8 cellular contexts compared by ENCODE assay signal in genomic region chr7:114048386-114049235, GRCh38.
DNase-seq lines count a peak whose midpoint lies in the region; ATAC-seq, FAIRE-seq and TF ChIP-seq lines count a peak whose summit lies in the region.

No MANE protein-coding gene starts in this region.

- TF ChIP-seq CTCF in OCI-LY7 (conservative IDR thresholded peaks at IDR 0.05; ENCODE audit: low read length) (no peak), choroid plexus epithelial cell (conservative IDR thresholded peaks at IDR 0.05; ENCODE audit: low read depth, low read length) (no peak)

- peak overlapping the region; percentile 8; the same call in 1 of the 2 replicates for H3K27ac ChIP-seq in ACC112 (ENCODE audit: low read depth, low read length)
- no peak overlapping the region for H3K27ac ChIP-seq in OCI-LY7 (ENCODE audit: low read depth, low read length, poor library complexity, severe bottlenecking)

- CTCF ChIA-PET in OCI-LY7 (lab: Charles Lee; ENCODE audit: unreplicated experiment), result no interaction called here

- no peak for FAIRE-seq in GM19239 (lab: Jason Lieb, UNC)

- DNase-seq in GM19239 (ENCODE audit: insufficient read length, low spot score) (peak; percentile 1), OCI-LY7 (ENCODE audit: low spot score) (peak; percentile 10), choroid plexus epithelial cell (ENCODE audit: low read depth) (peak; percentile 64), renal cortical epithelial cell (ENCODE audit: low read depth) (peak; percentile 59), NCI-H524 (lab: John Stamatoyannopoulos, UW) (no peak)

- no peaks in the 10 kb centered on the region for H4K20me1 ChIP-seq in OCI-LY7 (ENCODE audit: insufficient read depth, low read length)

- peaks cover 15% of the 10 kb centered on the region for H3K4me1 ChIP-seq in ACC112 (ENCODE audit: control insufficient read depth, insufficient read depth, low read length, unreplicated experiment)
- peaks cover 11% of the 10 kb centered on the region for H3K4me1 ChIP-seq in OCI-LY7 (ENCODE audit: insufficient read depth, low read length, poor library complexity, severe bottlenecking)

- POLR2A ChIA-PET in OCI-LY7 (lab: Charles Lee), result interaction anchor here (0.7 to 1.5 kb wide), 4 partner anchors 19 to 151 kb away, joined by 3 to 5 read pairs (median 3); no protein-coding TSS in a partner anchor

- H3K79me2 ChIP-seq in ACC112 (ENCODE audit: control insufficient read depth, insufficient read depth, low read length, unreplicated experiment) (no peaks in the 10 kb centered on the region), OCI-LY7 (ENCODE audit: insufficient read depth, low read depth, low read length) (no peaks in the 10 kb centered on the region)

- no peaks in the 10 kb centered on the region for H3K9me2 ChIP-seq in OCI-LY7 (ENCODE audit: insufficient read depth, low read length)

- no peaks in the 10 kb centered on the region for H3K9me3 ChIP-seq in OCI-LY7 (ENCODE audit: low read length)

- H3K36me3 ChIP-seq in ACC112 (ENCODE audit: insufficient read depth, low read length) (no peaks in the 10 kb centered on the region), OCI-LY7 (ENCODE audit: insufficient read depth, low read length) (no peaks in the 10 kb centered on the region)

- H3K4me3 ChIP-seq in ACC112 (ENCODE audit: low read depth, low read length) (peak overlapping the region; percentile 40), OCI-LY7 (ENCODE audit: low read depth, low read length, poor library complexity, severe bottlenecking) (peak overlapping the region; percentile 39), choroid plexus epithelial cell (ENCODE audit: low read depth, low read length) (no peak overlapping the region)

- H3K27me3 ChIP-seq in ACC112 (ENCODE audit: insufficient read depth, low read length), result no peaks in the 10 kb centered on the region

- ATAC-seq in HG03045 (IDR thresholded peaks at IDR 0.05; ENCODE audit: unreplicated experiment) (no peak), HG02885 (IDR thresholded peaks at IDR 0.05; ENCODE audit: poor library complexity, unreplicated experiment) (no peak)

- H2AFZ ChIP-seq in ACC112 (ENCODE audit: low read length, unreplicated experiment) (peak overlapping the region; percentile 80), OCI-LY7 (ENCODE audit: low read length) (peak overlapping the region; percentile 89)

- intact Hi-C loops in OCI-LY7 (cut with micrococcal nuclease; ENCODE audit: unreplicated experiment), result no loop called here

- no TSS peak for BruUV-seq in OCI-LY7 (replicated peaks; lab: Mats Ljungman, UMichigan)

- peak overlapping the region; percentile 63; the same call in 1 of the 2 replicates for H3K4me2 ChIP-seq in OCI-LY7 (ENCODE audit: low read length)

Comparison
In these comparisons a context has a peak if more than half of its experiments do, and no peak if none do; other contexts are left out.
1. DNase-seq: peak in GM19239 (single experiment), OCI-LY7 (single experiment), choroid plexus epithelial cell (single experiment) and renal cortical epithelial cell (single experiment); none in NCI-H524 (0 of 2).